Comparison of ENCODE assay signal across 32 cellular contexts in the genomic region with DNA sequence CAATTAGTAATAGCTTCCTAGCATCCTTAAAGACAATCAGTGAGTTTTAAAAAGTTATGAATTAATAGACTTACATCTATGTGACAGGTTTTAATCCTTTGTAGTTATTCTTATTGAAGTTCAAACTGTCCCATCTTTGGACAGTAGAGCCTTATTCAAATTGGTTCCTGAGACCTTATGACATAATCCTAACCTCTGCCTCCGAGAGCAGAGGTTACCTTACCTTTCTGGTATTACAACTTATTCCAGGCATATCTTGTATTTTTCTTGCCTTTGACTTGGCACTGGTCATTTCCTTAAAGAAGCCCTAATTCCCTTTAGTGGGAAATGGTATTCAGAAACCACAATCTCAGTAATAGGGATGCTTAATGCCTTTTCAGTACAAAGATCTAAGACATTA. TPM values are rescaled to one million over a fixed set of nuclear protein-coding genes. Genes with fewer than 3 reads are reported as not detected.
"Had no signal": no experiment of that assay in that cellular context is flagged by ENCODE, and none has a peak within 500 bp of the region (broad histone marks: within the 10 kb centered on the region; RNA-seq: fewer than 3 reads in every experiment).

No MANE protein-coding gene starts in this region.

- H3K9me3 ChIP-seq: colonic mucosa, esophagus squamous epithelium, gastrocnemius medialis, left ventricle myocardium inferior, lower lobe of right lung, mucosa of descending colon had no signal

- FAIRE-seq: islet of Langerhans, keratinocyte had no signal

- H3K36me3 ChIP-seq: colonic mucosa, esophagus squamous epithelium, gastrocnemius medialis, heart right ventricle, left ventricle myocardium inferior, lower lobe of right lung had no signal

- H3K27ac ChIP-seq: colonic mucosa, epithelial cell of prostate, esophagus squamous epithelium, gastrocnemius medialis, heart right ventricle, left ventricle myocardium inferior, lower lobe of right lung had no signal

- ATAC-seq: effector memory CD8-positive, alpha-beta T cell; esophagus mucosa; gastrocnemius medialis; heart right ventricle; left cardiac atrium; lower lobe of right lung; mucosa of descending colon; naive thymus-derived CD8-positive, alpha-beta T cell had no signal

- H3K4me3 ChIP-seq: colonic mucosa, esophagus squamous epithelium, gastrocnemius medialis, heart right ventricle, left ventricle myocardium inferior, lower lobe of right lung, mucosa of descending colon had no signal

- H3K27me3 ChIP-seq: colonic mucosa, esophagus squamous epithelium, gastrocnemius medialis, heart right ventricle had no signal

- DNase-seq: colonic mucosa; cortex of kidney; effector CD8-positive, alpha-beta T cell; effector memory CD8-positive, alpha-beta T cell; endodermal cell; erythroblast; esophagus squamous epithelium; foreskin fibroblast; foreskin melanocyte; gastrocnemius medialis; glutamatergic neuron; head of caudate nucleus; heart right ventricle; hippocampal formation; left cardiac atrium; left ventricle myocardium inferior; lower lobe of right lung; mesenchymal stem cell; mucosa of descending colon; naive B cell; naive thymus-derived CD8-positive, alpha-beta T cell had no signal

RNA-seq across cellular contexts. Expression of gene COX8C, which starts 35.9 kb away (rescaled TPM):
- total RNA-seq: colonic mucosa; dermis microvascular lymphatic vessel endothelial cell; endodermal cell; esophagus mucosa; esophagus squamous epithelium; gastrocnemius medialis; glomerular endothelial cell; kidney epithelial cell; left cardiac atrium; lower leg skin; lower lobe of right lung; lung microvascular endothelial cell; mesenteric fat pad; mucosa of descending colon; myocyte; naive thymus-derived CD8-positive, alpha-beta T cell had no signal
- polyA plus RNA-seq: heart right ventricle; keratinocyte; naive thymus-derived CD8-positive, alpha-beta T cell had no signal
